Comparison of ENCODE assay signal across 1 cellular context in the genomic region with DNA sequence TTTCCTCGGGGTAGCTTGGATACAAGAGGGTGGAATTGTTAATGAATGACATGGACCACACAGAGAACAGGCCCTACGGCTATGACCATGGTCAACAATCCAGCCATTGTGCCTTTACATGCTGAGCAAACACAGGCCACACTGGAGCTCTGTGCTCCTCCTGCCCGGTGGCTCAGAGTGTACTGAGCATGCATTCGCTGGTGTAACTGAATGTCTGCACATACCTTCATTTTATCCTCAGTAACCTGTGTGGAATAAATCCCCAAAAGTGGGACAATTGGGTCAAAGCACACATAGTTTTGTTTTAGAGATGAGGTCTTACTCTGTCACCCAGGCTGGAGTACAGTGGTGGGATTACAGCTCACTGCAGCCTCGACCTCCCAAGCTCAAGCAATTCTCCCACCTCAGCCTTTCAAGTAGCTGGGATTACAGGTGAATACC.
TF ChIP-seq lines count a peak whose summit lies in the region.

No MANE protein-coding gene starts in this region.

TF ChIP-seq in HepG2, 621 proteins besides CTCF, POLR2A, EP300 and RAD21 (continued from another document and continues in another):
- TF ChIP-seq PREB (CRISPR knock-in tag; IDR thresholded peaks at IDR 0.05) (no peak), ZHX2 (IDR thresholded peaks at IDR 0.05; ENCODE audit: low read depth) (no peak), ZHX2 (CRISPR knock-in tag; IDR thresholded peaks at IDR 0.05; ENCODE audit: borderline replicate concordance) (no peak), ZNF788 (CRISPR knock-in tag; IDR thresholded peaks at IDR 0.05; ENCODE audit: borderline replicate concordance) (no peak), MTA1 (CRISPR knock-in tag; IDR thresholded peaks at IDR 0.05; ENCODE audit: borderline replicate concordance) (no peak), ZNF3 (CRISPR knock-in tag; IDR thresholded peaks at IDR 0.05) (no peak), MAFG (CRISPR knock-in tag; IDR thresholded peaks at IDR 0.05) (no peak), ZMYM3 (CRISPR knock-in tag; IDR thresholded peaks at IDR 0.05) (peak; percentile 75; the same call in 1 of the 2 replicates), NR2F1 (CRISPR knock-in tag; IDR thresholded peaks at IDR 0.05) (no peak), SSRP1 (CRISPR knock-in tag; IDR thresholded peaks at IDR 0.05) (no peak), ZNF34 (CRISPR knock-in tag; IDR thresholded peaks at IDR 0.05; ENCODE audit: borderline replicate concordance) (0 out of 2 replicates have a peak, but pooled peaks have one; percentile 25), NPAS2 (CRISPR knock-in tag; IDR thresholded peaks at IDR 0.05; ENCODE audit: borderline replicate concordance) (no peak), CREBL2 (CRISPR knock-in tag; IDR thresholded peaks at IDR 0.05; ENCODE audit: borderline replicate concordance) (no peak), TFAP4 (IDR thresholded peaks at IDR 0.05; ENCODE audit: borderline replicate concordance, low read depth) (peak; percentile 68; the same call in 1 of the 2 replicates), ESRRA (CRISPR knock-in tag; IDR thresholded peaks at IDR 0.05; ENCODE audit: low read depth) (no peak), GRHL1 (CRISPR knock-in tag; conservative IDR thresholded peaks at IDR 0.05) (no peak), HHEX (CRISPR knock-in tag; IDR thresholded peaks at IDR 0.05) (no peak), KDM4B (CRISPR knock-in tag; IDR thresholded peaks at IDR 0.05) (no peak), GABPB1 (CRISPR knock-in tag; IDR thresholded peaks at IDR 0.05) (no peak; the same call in 1 of the 2 replicates), EED (CRISPR knock-in tag; IDR thresholded peaks at IDR 0.05) (no peak), ZNF30 (CRISPR knock-in tag; IDR thresholded peaks at IDR 0.05) (no peak), ZNF816 (CRISPR knock-in tag; IDR thresholded peaks at IDR 0.05; ENCODE audit: borderline replicate concordance) (no peak), FOSL1 (CRISPR knock-in tag; IDR thresholded peaks at IDR 0.05; ENCODE audit: borderline replicate concordance) (no peak), ZSCAN29 (CRISPR knock-in tag; conservative IDR thresholded peaks at IDR 0.05) (no peak), ZSCAN12 (CRISPR knock-in tag; IDR thresholded peaks at IDR 0.05) (no peak), TARDBP (CRISPR knock-in tag; IDR thresholded peaks at IDR 0.05) (no peak), NR2C2 (CRISPR knock-in tag; IDR thresholded peaks at IDR 0.05; ENCODE audit: borderline replicate concordance) (no peak; the same call in 1 of the 2 replicates), ZNF441 (CRISPR knock-in tag; IDR thresholded peaks at IDR 0.05; ENCODE audit: borderline replicate concordance) (peak; percentile 24; the same call in 1 of the 2 replicates), ZNF143 (CRISPR knock-in tag; IDR thresholded peaks at IDR 0.05) (no peak), FOXJ3 (CRISPR knock-in tag; IDR thresholded peaks at IDR 0.05; ENCODE audit: borderline replicate concordance) (peak; percentile 52; the same call in 1 of the 2 replicates), ZNF75D (CRISPR knock-in tag; IDR thresholded peaks at IDR 0.05; ENCODE audit: borderline replicate concordance) (no peak), MAX (IDR thresholded peaks at IDR 0.05) (peak; percentile 93)
- TF ChIP-seq, protein P1, sequence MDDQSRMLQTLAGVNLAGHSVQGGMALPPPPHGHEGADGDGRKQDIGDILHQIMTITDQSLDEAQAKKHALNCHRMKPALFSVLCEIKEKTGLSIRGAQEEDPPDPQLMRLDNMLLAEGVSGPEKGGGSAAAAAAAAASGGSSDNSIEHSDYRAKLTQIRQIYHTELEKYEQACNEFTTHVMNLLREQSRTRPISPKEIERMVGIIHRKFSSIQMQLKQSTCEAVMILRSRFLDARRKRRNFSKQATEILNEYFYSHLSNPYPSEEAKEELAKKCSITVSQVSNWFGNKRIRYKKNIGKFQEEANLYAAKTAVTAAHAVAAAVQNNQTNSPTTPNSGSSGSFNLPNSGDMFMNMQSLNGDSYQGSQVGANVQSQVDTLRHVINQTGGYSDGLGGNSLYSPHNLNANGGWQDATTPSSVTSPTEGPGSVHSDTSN (CRISPR knock-in tag; IDR thresholded peaks at IDR 0.05; ENCODE audit: borderline replicate concordance): no peak
- TF ChIP-seq, protein P2, sequence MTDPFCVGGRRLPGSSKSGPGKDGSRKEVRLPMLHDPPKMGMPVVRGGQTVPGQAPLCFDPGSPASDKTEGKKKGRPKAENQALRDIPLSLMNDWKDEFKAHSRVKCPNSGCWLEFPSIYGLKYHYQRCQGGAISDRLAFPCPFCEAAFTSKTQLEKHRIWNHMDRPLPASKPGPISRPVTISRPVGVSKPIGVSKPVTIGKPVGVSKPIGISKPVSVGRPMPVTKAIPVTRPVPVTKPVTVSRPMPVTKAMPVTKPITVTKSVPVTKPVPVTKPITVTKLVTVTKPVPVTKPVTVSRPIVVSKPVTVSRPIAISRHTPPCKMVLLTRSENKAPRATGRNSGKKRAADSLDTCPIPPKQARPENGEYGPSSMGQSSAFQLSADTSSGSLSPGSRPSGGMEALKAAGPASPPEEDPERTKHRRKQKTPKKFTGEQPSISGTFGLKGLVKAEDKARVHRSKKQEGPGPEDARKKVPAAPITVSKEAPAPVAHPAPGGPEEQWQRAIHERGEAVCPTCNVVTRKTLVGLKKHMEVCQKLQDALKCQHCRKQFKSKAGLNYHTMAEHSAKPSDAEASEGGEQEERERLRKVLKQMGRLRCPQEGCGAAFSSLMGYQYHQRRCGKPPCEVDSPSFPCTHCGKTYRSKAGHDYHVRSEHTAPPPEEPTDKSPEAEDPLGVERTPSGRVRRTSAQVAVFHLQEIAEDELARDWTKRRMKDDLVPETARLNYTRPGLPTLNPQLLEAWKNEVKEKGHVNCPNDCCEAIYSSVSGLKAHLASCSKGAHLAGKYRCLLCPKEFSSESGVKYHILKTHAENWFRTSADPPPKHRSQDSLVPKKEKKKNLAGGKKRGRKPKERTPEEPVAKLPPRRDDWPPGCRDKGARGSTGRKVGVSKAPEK (CRISPR knock-in tag; IDR thresholded peaks at IDR 0.05; ENCODE audit: borderline replicate concordance): 0 out of 2 replicates have a peak, but pooled peaks have one; percentile 49
- TF ChIP-seq, protein P3, sequence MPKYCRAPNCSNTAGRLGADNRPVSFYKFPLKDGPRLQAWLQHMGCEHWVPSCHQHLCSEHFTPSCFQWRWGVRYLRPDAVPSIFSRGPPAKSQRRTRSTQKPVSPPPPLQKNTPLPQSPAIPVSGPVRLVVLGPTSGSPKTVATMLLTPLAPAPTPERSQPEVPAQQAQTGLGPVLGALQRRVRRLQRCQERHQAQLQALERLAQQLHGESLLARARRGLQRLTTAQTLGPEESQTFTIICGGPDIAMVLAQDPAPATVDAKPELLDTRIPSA (CRISPR knock-in tag; IDR thresholded peaks at IDR 0.05; ENCODE audit: borderline replicate concordance): no peak
- TF ChIP-seq, protein P4, sequence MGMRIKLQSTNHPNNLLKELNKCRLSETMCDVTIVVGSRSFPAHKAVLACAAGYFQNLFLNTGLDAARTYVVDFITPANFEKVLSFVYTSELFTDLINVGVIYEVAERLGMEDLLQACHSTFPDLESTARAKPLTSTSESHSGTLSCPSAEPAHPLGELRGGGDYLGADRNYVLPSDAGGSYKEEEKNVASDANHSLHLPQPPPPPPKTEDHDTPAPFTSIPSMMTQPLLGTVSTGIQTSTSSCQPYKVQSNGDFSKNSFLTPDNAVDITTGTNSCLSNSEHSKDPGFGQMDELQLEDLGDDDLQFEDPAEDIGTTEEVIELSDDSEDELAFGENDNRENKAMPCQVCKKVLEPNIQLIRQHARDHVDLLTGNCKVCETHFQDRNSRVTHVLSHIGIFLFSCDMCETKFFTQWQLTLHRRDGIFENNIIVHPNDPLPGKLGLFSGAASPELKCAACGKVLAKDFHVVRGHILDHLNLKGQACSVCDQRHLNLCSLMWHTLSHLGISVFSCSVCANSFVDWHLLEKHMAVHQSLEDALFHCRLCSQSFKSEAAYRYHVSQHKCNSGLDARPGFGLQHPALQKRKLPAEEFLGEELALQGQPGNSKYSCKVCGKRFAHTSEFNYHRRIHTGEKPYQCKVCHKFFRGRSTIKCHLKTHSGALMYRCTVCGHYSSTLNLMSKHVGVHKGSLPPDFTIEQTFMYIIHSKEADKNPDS (CRISPR knock-in tag; IDR thresholded peaks at IDR 0.05): no peak
- TF ChIP-seq, protein P5, sequence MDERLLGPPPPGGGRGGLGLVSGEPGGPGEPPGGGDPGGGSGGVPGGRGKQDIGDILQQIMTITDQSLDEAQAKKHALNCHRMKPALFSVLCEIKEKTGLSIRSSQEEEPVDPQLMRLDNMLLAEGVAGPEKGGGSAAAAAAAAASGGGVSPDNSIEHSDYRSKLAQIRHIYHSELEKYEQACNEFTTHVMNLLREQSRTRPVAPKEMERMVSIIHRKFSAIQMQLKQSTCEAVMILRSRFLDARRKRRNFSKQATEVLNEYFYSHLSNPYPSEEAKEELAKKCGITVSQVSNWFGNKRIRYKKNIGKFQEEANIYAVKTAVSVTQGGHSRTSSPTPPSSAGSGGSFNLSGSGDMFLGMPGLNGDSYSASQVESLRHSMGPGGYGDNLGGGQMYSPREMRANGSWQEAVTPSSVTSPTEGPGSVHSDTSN (CRISPR knock-in tag; IDR thresholded peaks at IDR 0.05): no peak
- TF ChIP-seq, protein P6, sequence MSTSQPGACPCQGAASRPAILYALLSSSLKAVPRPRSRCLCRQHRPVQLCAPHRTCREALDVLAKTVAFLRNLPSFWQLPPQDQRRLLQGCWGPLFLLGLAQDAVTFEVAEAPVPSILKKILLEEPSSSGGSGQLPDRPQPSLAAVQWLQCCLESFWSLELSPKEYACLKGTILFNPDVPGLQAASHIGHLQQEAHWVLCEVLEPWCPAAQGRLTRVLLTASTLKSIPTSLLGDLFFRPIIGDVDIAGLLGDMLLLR (CRISPR knock-in tag; IDR thresholded peaks at IDR 0.05): no peak
